21 cellular contexts compared by ENCODE assay signal in genomic region chr11:19768815-19769214, GRCh38.
"Had no signal": no experiment of that assay in that cellular context is flagged by ENCODE, and none has a peak within 500 bp of the region (broad histone marks: within the 10 kb centered on the region; RNA-seq: fewer than 3 reads in every experiment).

No MANE protein-coding gene starts in this region.

- DNase-seq: activated CD4-positive, alpha-beta T cell treated with anti-CD3 and anti-CD28 coated beads, Interleukin-2, amount 50 U/mL, for 4 hours; activated CD8-positive, alpha-beta memory T cell treated with anti-CD3 and anti-CD28 coated beads for 24 hours; activated CD8-positive, alpha-beta memory T cell treated with anti-CD3 and anti-CD28 coated beads, Interleukin-2, amount 50 U/mL, for 4 hours; activated naive CD4-positive, alpha-beta T cell; activated T-cell treated with anti-CD3 and anti-CD28 coated beads, Interleukin-2, amount 50 U/mL, for 24 hours; effector memory CD8-positive, alpha-beta T cell; heart right ventricle; kidney; mesenchymal stem cell; naive B cell; occipital lobe; posterior cingulate gyrus; sigmoid colon; stimulated activated CD4-positive, alpha-beta T cell treated with anti-CD3 and anti-CD28 coated beads, Interleukin-15, amount 100 ng/mL, for 24 hours; stomach; T1000; transverse colon had no signal

- H3K27ac ChIP-seq: esophagus muscularis mucosa, gastroesophageal sphincter, stomach, transverse colon, vagina had no signal

- H3K9me3 ChIP-seq: esophagus muscularis mucosa, gastroesophageal sphincter, heart right ventricle, sigmoid colon, stomach, transverse colon, vagina had no signal

- H3K36me3 ChIP-seq: esophagus muscularis mucosa, gastroesophageal sphincter, heart right ventricle, sigmoid colon, stomach, transverse colon, vagina had no signal

- H3K4me3 ChIP-seq: esophagus muscularis mucosa, gastroesophageal sphincter, heart right ventricle, sigmoid colon, smooth muscle cell, stomach, transverse colon, vagina had no signal

- H3K27me3 ChIP-seq: esophagus muscularis mucosa, gastroesophageal sphincter, heart right ventricle, sigmoid colon, stomach, transverse colon, vagina had no signal
